Comparison of ENCODE assay signal across 1 cellular context in the genomic region with DNA sequence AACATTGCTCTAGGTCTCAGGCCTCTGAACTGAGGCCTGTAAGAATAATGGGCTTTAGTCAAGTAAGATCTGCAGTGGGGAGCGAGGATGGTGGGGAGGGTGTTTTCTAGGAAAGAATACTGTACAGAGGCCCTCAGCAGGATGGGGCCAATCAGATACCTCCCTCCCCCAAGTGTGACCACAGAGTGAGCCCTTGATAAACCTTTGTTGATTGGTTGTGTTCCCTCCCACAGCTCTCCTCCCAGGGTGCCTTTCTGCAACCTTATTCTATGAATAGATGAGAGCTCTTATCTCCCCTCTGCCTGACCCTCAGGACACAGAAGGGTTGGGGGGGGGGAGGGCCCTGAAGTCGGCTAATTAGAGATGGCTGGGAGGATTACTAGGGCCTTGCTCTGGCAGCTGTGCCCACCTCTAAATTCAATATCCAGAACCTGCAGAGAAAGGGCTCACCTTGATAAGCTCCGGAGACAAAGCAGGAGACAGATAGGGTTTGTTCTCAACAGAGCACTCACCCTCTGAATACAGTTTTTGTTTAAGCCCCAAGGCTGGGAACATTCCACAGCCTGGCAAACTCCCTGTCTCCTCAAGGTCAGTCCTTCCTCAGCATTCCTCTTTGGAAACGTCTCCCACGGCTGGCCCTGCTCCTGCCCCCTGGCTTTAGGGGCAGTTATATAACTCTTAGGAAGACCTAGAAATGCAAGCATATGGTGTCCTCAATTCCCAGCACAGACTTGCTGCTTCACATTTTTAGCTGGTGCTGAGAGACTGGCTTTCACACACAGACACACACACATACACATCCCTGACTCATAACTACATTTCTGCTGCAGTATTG.
TF ChIP-seq lines count a peak whose summit lies in the region.

No MANE protein-coding gene starts in this region.

TF ChIP-seq in HepG2, 621 proteins besides CTCF, POLR2A, EP300 and RAD21 (continued from another document and continues in another):
- TF ChIP-seq, protein P1, sequence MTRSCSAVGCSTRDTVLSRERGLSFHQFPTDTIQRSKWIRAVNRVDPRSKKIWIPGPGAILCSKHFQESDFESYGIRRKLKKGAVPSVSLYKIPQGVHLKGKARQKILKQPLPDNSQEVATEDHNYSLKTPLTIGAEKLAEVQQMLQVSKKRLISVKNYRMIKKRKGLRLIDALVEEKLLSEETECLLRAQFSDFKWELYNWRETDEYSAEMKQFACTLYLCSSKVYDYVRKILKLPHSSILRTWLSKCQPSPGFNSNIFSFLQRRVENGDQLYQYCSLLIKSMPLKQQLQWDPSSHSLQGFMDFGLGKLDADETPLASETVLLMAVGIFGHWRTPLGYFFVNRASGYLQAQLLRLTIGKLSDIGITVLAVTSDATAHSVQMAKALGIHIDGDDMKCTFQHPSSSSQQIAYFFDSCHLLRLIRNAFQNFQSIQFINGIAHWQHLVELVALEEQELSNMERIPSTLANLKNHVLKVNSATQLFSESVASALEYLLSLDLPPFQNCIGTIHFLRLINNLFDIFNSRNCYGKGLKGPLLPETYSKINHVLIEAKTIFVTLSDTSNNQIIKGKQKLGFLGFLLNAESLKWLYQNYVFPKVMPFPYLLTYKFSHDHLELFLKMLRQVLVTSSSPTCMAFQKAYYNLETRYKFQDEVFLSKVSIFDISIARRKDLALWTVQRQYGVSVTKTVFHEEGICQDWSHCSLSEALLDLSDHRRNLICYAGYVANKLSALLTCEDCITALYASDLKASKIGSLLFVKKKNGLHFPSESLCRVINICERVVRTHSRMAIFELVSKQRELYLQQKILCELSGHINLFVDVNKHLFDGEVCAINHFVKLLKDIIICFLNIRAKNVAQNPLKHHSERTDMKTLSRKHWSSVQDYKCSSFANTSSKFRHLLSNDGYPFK (CRISPR knock-in tag; IDR thresholded peaks at IDR 0.05; ENCODE audit: borderline replicate concordance), result no peak
- TF ChIP-seq, protein P2, sequence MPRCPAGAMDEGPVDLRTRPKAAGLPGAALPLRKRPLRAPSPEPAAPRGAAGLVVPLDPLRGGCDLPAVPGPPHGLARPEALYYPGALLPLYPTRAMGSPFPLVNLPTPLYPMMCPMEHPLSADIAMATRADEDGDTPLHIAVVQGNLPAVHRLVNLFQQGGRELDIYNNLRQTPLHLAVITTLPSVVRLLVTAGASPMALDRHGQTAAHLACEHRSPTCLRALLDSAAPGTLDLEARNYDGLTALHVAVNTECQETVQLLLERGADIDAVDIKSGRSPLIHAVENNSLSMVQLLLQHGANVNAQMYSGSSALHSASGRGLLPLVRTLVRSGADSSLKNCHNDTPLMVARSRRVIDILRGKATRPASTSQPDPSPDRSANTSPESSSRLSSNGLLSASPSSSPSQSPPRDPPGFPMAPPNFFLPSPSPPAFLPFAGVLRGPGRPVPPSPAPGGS (CRISPR knock-in tag; IDR thresholded peaks at IDR 0.05), result no peak
- no peak for TF ChIP-seq JUND (CRISPR knock-in tag; IDR thresholded peaks at IDR 0.05)
- TF ChIP-seq GFI1 (CRISPR knock-in tag; IDR thresholded peaks at IDR 0.05; ENCODE audit: borderline replicate concordance), result peak; percentile 34; the same call in 1 of the 2 replicates
- no peak for TF ChIP-seq SIX4 (CRISPR knock-in tag; IDR thresholded peaks at IDR 0.05)
- TF ChIP-seq HIC2 (CRISPR knock-in tag; IDR thresholded peaks at IDR 0.05; ENCODE audit: low read depth), result peak; percentile 61; the same call in 1 of the 2 replicates
- no peak for TF ChIP-seq ZNF550 (CRISPR knock-in tag; IDR thresholded peaks at IDR 0.05; ENCODE audit: borderline replicate concordance)
- no peak for TF ChIP-seq ZNF224 (CRISPR knock-in tag; IDR thresholded peaks at IDR 0.05)
- TF ChIP-seq HNRNPL (IDR thresholded peaks at IDR 0.05; ENCODE audit: low read depth, low read length), result 0 out of 2 replicates have a peak, but pooled peaks have one; percentile 62
- TF ChIP-seq TEAD3 (CRISPR knock-in tag; optimal IDR thresholded peaks at IDR 0.05; ENCODE audit: borderline replicate concordance), result peak; percentile 60
- no peak for TF ChIP-seq NR2F2 (IDR thresholded peaks at IDR 0.05; ENCODE audit: borderline replicate concordance, low read depth)
- no peak for TF ChIP-seq HNF4G (IDR thresholded peaks at IDR 0.05; ENCODE audit: borderline replicate concordance, low read depth, low read length)
- no peak for TF ChIP-seq HNF4G (CRISPR knock-in tag; IDR thresholded peaks at IDR 0.05; ENCODE audit: borderline replicate concordance, low read depth)
- TF ChIP-seq NFE2 (CRISPR knock-in tag; IDR thresholded peaks at IDR 0.05), result no peak
- TF ChIP-seq ZBTB33 (CRISPR knock-in tag; IDR thresholded peaks at IDR 0.05), result no peak
- peak; percentile 46; the same call in 1 of the 2 replicates for TF ChIP-seq ISL2 (CRISPR knock-in tag; IDR thresholded peaks at IDR 0.05)
- TF ChIP-seq DPF2 (CRISPR knock-in tag; IDR thresholded peaks at IDR 0.05; ENCODE audit: borderline replicate concordance, low read depth), result no peak
- no peak for TF ChIP-seq ZNF576 (CRISPR knock-in tag; IDR thresholded peaks at IDR 0.05)
- TF ChIP-seq POLR2AphosphoS5 (IDR thresholded peaks at IDR 0.05; ENCODE audit: low read depth, low read length), result no peak
- TF ChIP-seq HNF1B (CRISPR knock-in tag; IDR thresholded peaks at IDR 0.05), result no peak
- no peak for TF ChIP-seq FOSL1 (CRISPR knock-in tag; IDR thresholded peaks at IDR 0.05; ENCODE audit: borderline replicate concordance)
- no peak for TF ChIP-seq PHB2 (IDR thresholded peaks at IDR 0.05; ENCODE audit: partially characterized antibody)
- TF ChIP-seq ZNF326 (CRISPR knock-in tag; IDR thresholded peaks at IDR 0.05; ENCODE audit: borderline replicate concordance), result no peak
- peak; percentile 71 for TF ChIP-seq GATAD2A (CRISPR knock-in tag; IDR thresholded peaks at IDR 0.05)
- no peak for TF ChIP-seq E2F1 (CRISPR knock-in tag; IDR thresholded peaks at IDR 0.05)
- TF ChIP-seq NCOA2 (CRISPR knock-in tag; IDR thresholded peaks at IDR 0.05), result peak; percentile 58; the same call in 1 of the 2 replicates
- TF ChIP-seq ZNF614 (CRISPR knock-in tag; IDR thresholded peaks at IDR 0.05; ENCODE audit: borderline replicate concordance), result no peak
- TF ChIP-seq KLF13 (CRISPR knock-in tag; IDR thresholded peaks at IDR 0.05), result no peak
- no peak for TF ChIP-seq MAF1 (CRISPR knock-in tag; IDR thresholded peaks at IDR 0.05; ENCODE audit: borderline replicate concordance)
- TF ChIP-seq RFXAP (CRISPR knock-in tag; IDR thresholded peaks at IDR 0.05; ENCODE audit: borderline replicate concordance), result 0 out of 2 replicates have a peak, but pooled peaks have one; percentile 16
- no peak for TF ChIP-seq SOX13 (IDR thresholded peaks at IDR 0.05)
- peak in 1 of 2 experiments; percentile 64; a peak in 2 of 4 replicates for TF ChIP-seq SOX13 (CRISPR knock-in tag; conservative IDR thresholded peaks at IDR 0.05 in 1 of 2, IDR thresholded peaks at IDR 0.05 in 1 of 2)
- TF ChIP-seq, protein P3, sequence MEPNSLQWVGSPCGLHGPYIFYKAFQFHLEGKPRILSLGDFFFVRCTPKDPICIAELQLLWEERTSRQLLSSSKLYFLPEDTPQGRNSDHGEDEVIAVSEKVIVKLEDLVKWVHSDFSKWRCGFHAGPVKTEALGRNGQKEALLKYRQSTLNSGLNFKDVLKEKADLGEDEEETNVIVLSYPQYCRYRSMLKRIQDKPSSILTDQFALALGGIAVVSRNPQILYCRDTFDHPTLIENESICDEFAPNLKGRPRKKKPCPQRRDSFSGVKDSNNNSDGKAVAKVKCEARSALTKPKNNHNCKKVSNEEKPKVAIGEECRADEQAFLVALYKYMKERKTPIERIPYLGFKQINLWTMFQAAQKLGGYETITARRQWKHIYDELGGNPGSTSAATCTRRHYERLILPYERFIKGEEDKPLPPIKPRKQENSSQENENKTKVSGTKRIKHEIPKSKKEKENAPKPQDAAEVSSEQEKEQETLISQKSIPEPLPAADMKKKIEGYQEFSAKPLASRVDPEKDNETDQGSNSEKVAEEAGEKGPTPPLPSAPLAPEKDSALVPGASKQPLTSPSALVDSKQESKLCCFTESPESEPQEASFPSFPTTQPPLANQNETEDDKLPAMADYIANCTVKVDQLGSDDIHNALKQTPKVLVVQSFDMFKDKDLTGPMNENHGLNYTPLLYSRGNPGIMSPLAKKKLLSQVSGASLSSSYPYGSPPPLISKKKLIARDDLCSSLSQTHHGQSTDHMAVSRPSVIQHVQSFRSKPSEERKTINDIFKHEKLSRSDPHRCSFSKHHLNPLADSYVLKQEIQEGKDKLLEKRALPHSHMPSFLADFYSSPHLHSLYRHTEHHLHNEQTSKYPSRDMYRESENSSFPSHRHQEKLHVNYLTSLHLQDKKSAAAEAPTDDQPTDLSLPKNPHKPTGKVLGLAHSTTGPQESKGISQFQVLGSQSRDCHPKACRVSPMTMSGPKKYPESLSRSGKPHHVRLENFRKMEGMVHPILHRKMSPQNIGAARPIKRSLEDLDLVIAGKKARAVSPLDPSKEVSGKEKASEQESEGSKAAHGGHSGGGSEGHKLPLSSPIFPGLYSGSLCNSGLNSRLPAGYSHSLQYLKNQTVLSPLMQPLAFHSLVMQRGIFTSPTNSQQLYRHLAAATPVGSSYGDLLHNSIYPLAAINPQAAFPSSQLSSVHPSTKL (CRISPR knock-in tag; IDR thresholded peaks at IDR 0.05), result peak; percentile 61; the same call in 1 of the 2 replicates
- TF ChIP-seq ZKSCAN5 (CRISPR knock-in tag; IDR thresholded peaks at IDR 0.05), result no peak
- TF ChIP-seq ZNF296 (CRISPR knock-in tag; conservative IDR thresholded peaks at IDR 0.05), result no peak
- TF ChIP-seq CBX2 (IDR thresholded peaks at IDR 0.05; ENCODE audit: low read depth, low read length), result no peak
- TF ChIP-seq CBX2 (CRISPR knock-in tag; IDR thresholded peaks at IDR 0.05; ENCODE audit: low read depth), result no peak
- TF ChIP-seq ZNF670 (CRISPR knock-in tag; IDR thresholded peaks at IDR 0.05; ENCODE audit: borderline replicate concordance), result no peak
- TF ChIP-seq HDAC2 (CRISPR knock-in tag; IDR thresholded peaks at IDR 0.05), result peak; percentile 25; the same call in 1 of the 2 replicates
- peak; percentile 60; the same call in 1 of the 2 replicates for TF ChIP-seq ZNF143 (CRISPR knock-in tag; IDR thresholded peaks at IDR 0.05)
- TF ChIP-seq EZH2 (conservative IDR thresholded peaks at IDR 0.05; ENCODE audit: low read depth, low read length), result no peak
- TF ChIP-seq ZBTB7B (CRISPR knock-in tag; IDR thresholded peaks at IDR 0.05), result peak; percentile 62; the same call in 1 of the 2 replicates
- TF ChIP-seq ZNF572 (CRISPR knock-in tag; IDR thresholded peaks at IDR 0.05), result no peak
- no peak for TF ChIP-seq ZNF160 (CRISPR knock-in tag; IDR thresholded peaks at IDR 0.05)
- TF ChIP-seq ZNF136 (CRISPR knock-in tag; IDR thresholded peaks at IDR 0.05; ENCODE audit: low read depth), result no peak
